ENCODE assay signal across 22 cellular contexts in the genomic region with DNA sequence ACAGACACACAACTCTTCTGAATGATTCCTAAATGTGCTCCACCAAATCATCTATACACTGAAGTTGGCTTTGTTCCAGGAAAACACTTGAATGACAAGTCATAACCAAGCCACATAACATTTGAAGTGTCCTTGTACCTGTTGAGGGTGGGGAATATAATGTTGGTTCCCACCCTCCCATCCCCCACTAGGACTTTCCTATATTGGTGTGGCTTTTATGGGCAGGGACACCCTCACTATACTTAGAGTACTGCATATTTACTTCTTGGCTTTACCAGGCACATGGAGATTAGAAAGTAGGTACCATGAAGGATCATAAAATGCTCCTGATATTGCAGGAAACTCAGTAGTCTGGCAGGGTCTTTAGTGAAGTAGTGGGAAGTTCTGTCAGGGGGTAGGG. TPM values are rescaled to one million over a fixed set of nuclear protein-coding genes. Genes with fewer than 3 reads are reported as not detected.
DNase-seq lines count a peak whose midpoint lies in the region; ATAC-seq and TF ChIP-seq lines count a peak whose summit lies in the region.
"Had no signal": no experiment of that assay in that cellular context is flagged by ENCODE, and none has a peak within 500 bp of the region (broad histone marks: within the 10 kb centered on the region; RNA-seq: fewer than 3 reads in every experiment).

No MANE protein-coding gene starts in this region.

- no peak overlapping the region for H3K4me3 ChIP-seq in breast epithelium
- H3K4me3 ChIP-seq in Panc1 (ENCODE audit: low read depth in 2 of 2, low read length in 2 of 2): no peak overlapping the region
- H3K4me3 ChIP-seq in spleen: no peak overlapping the region
- H3K4me3 ChIP-seq: BLaER1, esophagus squamous epithelium had no signal

- H3K9me3 Mint-ChIP-seq in MCF 10A (ENCODE audit: unreplicated experiment): no peaks in the 10 kb centered on the region
- H3K9me3 Mint-ChIP-seq: activated naive CD4-positive, alpha-beta T cell treated with anti-CD3 and anti-CD28 coated beads, Interleukin-2, amount 50 U/mL, for 72 hours; central memory CD8-positive, alpha-beta T cell; naive thymus-derived CD4-positive, alpha-beta T cell had no signal

- peak overlapping the region; percentile 73 to 87 for H3K27ac ChIP-seq in breast epithelium
- peak overlapping the region; percentile 52; the same call in 1 of the 2 replicates for H3K27ac ChIP-seq in Panc1 (ENCODE audit: low read length)
- H3K27ac ChIP-seq in spleen: no peak overlapping the region
- H3K27ac ChIP-seq: BLaER1, esophagus squamous epithelium had no signal

- H3K27ac Mint-ChIP-seq in MCF 10A (ENCODE audit: low read depth, unreplicated experiment): no peak overlapping the region
- H3K27ac Mint-ChIP-seq: activated CD8-positive, alpha-beta T cell treated with anti-CD3 and anti-CD28 coated beads, Interleukin-2, amount 10 ng/mL, durations not matched to agents 7 days and 5 days; activated naive CD4-positive, alpha-beta T cell treated with anti-CD3 and anti-CD28 coated beads, Interleukin-2, amount 50 U/mL, for 72 hours; naive thymus-derived CD4-positive, alpha-beta T cell had no signal

- no peak overlapping the region for H3K4me3 Mint-ChIP-seq in MCF 10A (ENCODE audit: unreplicated experiment)
- H3K4me3 Mint-ChIP-seq: activated CD8-positive, alpha-beta T cell treated with anti-CD3 and anti-CD28 coated beads, Interleukin-2, amount 10 ng/mL, durations not matched to agents 7 days and 5 days; central memory CD8-positive, alpha-beta T cell; naive thymus-derived CD4-positive, alpha-beta T cell had no signal

- POLR2A ChIA-PET in MCF 10A (lab: Yijun Ruan, JAX): interaction anchor here (1.2 to 1.3 kb wide), 3 partner anchors 52 to 184 kb away, joined by 3 to 6 read pairs (median 4); no protein-coding TSS in a partner anchor
- POLR2A ChIA-PET in Panc1 (lab: Charles Lee): interaction anchor here (1.6 kb wide), 1 partner anchor 10 kb away, joined by 18 read pairs; the partner anchor contains the start of gene BHLHE41

- H3K27me3 Mint-ChIP-seq in MCF 10A (ENCODE audit: insufficient read depth, unreplicated experiment): no peaks in the 10 kb centered on the region

- DNase-seq in breast epithelium (ENCODE audit: low spot score in 2 of 2) (no peak), MCF 10A (ENCODE audit: unreplicated experiment) (no peak), Panc1 (ENCODE audit: low read depth, low spot score) (no peak), midbrain (lab: John Stamatoyannopoulos, UW) (peak; percentile 20), spleen (no peak), NCI-H82 treated with DMSO at 0.1 percent for 48 hours (lab: John Stamatoyannopoulos, UW; ENCODE audit: unreplicated experiment) (no peak)
- no peak for DNase-seq in activated CD4-positive, alpha-beta T cell treated with anti-CD3 and anti-CD28 coated beads for 48 hours
- DNase-seq: activated CD4-positive, CD25-positive, alpha-beta regulatory T cell treated with anti-CD3 and anti-CD28 coated beads, Interleukin-2, amount 50 U/mL, for 72 hours; activated CD8-positive, alpha-beta T cell treated with anti-CD3 and anti-CD28 coated beads, Interleukin-2, amount 10 ng/mL, durations not matched to agents 7 days and 5 days; activated T-cell treated with anti-CD3 and anti-CD28 coated beads for 4 hours; esophagus squamous epithelium; foreskin melanocyte; GF-D8; mesenchymal stem cell; naive thymus-derived CD4-positive, alpha-beta T cell; NCI-H526 treated with DMSO at 0.1 percent for 48 hours; stimulated activated naive CD8-positive, alpha-beta T cell treated with anti-CD3 and anti-CD28 coated beads, Interleukin-15, Interleukin-2, amounts not matched to agents 100 U/mL and 50 U/mL, for 24 hours had no signal

- BruUV-seq in MCF 10A (replicated peaks; lab: Mats Ljungman, UMichigan) (no TSS peak), Panc1 (replicated peaks; lab: Mats Ljungman, UMichigan) (no TSS peak)

- intact Hi-C loops in breast epithelium (cut with DNase I; ENCODE audit: low total_unique reads): no loop called here
- intact Hi-C loops in MCF 10A (cut with micrococcal nuclease): no loop called here
- intact Hi-C loops in Panc1 (cut with micrococcal nuclease; ENCODE audit: unreplicated experiment): no loop called here
- intact Hi-C loops in spleen (cut with DNase I; ENCODE audit: low total_unique reads): no loop called here

- no peak for TF ChIP-seq POLR2A in breast epithelium (IDR thresholded peaks at IDR 0.05)
- no peak for TF ChIP-seq POLR2A in spleen (IDR thresholded peaks at IDR 0.05)

- peaks cover 17% of the 10 kb centered on the region for H3K4me1 Mint-ChIP-seq in MCF 10A (ENCODE audit: insufficient read depth, unreplicated experiment)
- H3K4me1 Mint-ChIP-seq: central memory CD8-positive, alpha-beta T cell; naive thymus-derived CD4-positive, alpha-beta T cell had no signal

- in situ Hi-C loops in Panc1 (cut with HindIII; ENCODE audit: low pct_unique_long_range_greater_than_20kb, low sequenced_read_pairs): no loop called here

- ATAC-seq in Panc1 (no peak), HG03354 (IDR thresholded peaks at IDR 0.05; ENCODE audit: poor library complexity, severe bottlenecking, unreplicated experiment) (no peak)
- ATAC-seq: activated CD8-positive, alpha-beta T cell treated with anti-CD3 and anti-CD28 coated beads, Interleukin-2, amount 10 ng/mL, durations not matched to agents 7 days and 5 days; activated naive CD4-positive, alpha-beta T cell treated with anti-CD3 and anti-CD28 coated beads, Interleukin-2, amount 50 U/mL, for 72 hours; naive thymus-derived CD4-positive, alpha-beta T cell; stimulated activated naive CD8-positive, alpha-beta T cell treated with anti-CD3 and anti-CD28 coated beads, Interleukin-15, Interleukin-2, amounts not matched to agents 100 U/mL and 50 U/mL, for 24 hours had no signal

- TF ChIP-seq CTCF in breast epithelium (IDR thresholded peaks at IDR 0.05): no peak
- TF ChIP-seq CTCF in MCF 10A (IDR thresholded peaks at IDR 0.05; ENCODE audit: unreplicated experiment): no peak
- TF ChIP-seq CTCF in Panc1 (IDR thresholded peaks at IDR 0.05): no peak
- no peak for TF ChIP-seq CTCF in spleen (IDR thresholded peaks at IDR 0.05 in 8 of 11, conservative IDR thresholded peaks at IDR 0.05 in 3 of 11)

- H3K9me3 ChIP-seq in breast epithelium (no peaks in the 10 kb centered on the region), Panc1 (ENCODE audit: control insufficient read depth, insufficient read depth, low read depth, low read length) (no peaks in the 10 kb centered on the region), spleen (no peaks in the 10 kb centered on the region)
- H3K9me3 ChIP-seq: BLaER1, esophagus squamous epithelium had no signal

- H3K4me1 ChIP-seq in breast epithelium (no peaks in the 10 kb centered on the region), Panc1 (ENCODE audit: control insufficient read depth, insufficient read depth, low read length) (peaks cover 10% of the 10 kb centered on the region), spleen (peaks cover 0 to 27% (median 10%) of the 10 kb centered on the region in 6 donors)
- H3K4me1 ChIP-seq: BLaER1 had no signal

- CTCF ChIA-PET in MCF 10A (lab: Yijun Ruan, JAX) (interaction anchor here (0.6 to 1.7 kb wide), 2 partner anchors 15 to 183 kb away, joined by 3 to 4 read pairs; no protein-coding TSS in a partner anchor), Panc1 (lab: Charles Lee) (no interaction called here)

- H3K36me3 Mint-ChIP-seq in MCF 10A (ENCODE audit: insufficient read depth, unreplicated experiment): no peaks in the 10 kb centered on the region
- H3K36me3 Mint-ChIP-seq: activated naive CD4-positive, alpha-beta T cell treated with anti-CD3 and anti-CD28 coated beads, Interleukin-2, amount 50 U/mL, for 72 hours; naive thymus-derived CD4-positive, alpha-beta T cell had no signal

- no peaks in the 10 kb centered on the region for H3K27me3 ChIP-seq in breast epithelium
- H3K27me3 ChIP-seq in Panc1 (ENCODE audit: control insufficient read depth, insufficient read depth, low read length): no peaks in the 10 kb centered on the region
- H3K27me3 ChIP-seq in spleen (replicated peaks in 1 of 7): peaks cover 0 to 26% (median 0%) of the 10 kb centered on the region in 7 donors

- H3K36me3 ChIP-seq in breast epithelium: no peaks in the 10 kb centered on the region
- no peaks in the 10 kb centered on the region for H3K36me3 ChIP-seq in Panc1 (ENCODE audit: control insufficient read depth, insufficient read depth, low read length)
- no peaks in the 10 kb centered on the region for H3K36me3 ChIP-seq in spleen
- H3K36me3 ChIP-seq: BLaER1, esophagus squamous epithelium had no signal

RNA-seq across cellular contexts. Expression of gene BHLHE41, which starts 9.7 kb away (rescaled TPM):
- total RNA-seq in breast epithelium (10 to 100 TPM in 1 of 3 donors, 1 to 10 TPM in 2; 5.6 to 29.7 (median 9.2) TPM), MCF 10A (2022) (1.1 and 3.4 TPM in 2 replicates), Panc1 (2021; ENCODE audit: unreplicated experiment) (147 TPM), spleen (10 to 100 TPM in 6 of 7 donors, 1 to 10 TPM in 1; 7.2 to 46.9 (median 27.0) TPM)
- 88.0 TPM for polyA plus RNA-seq in Panc1 (2012; ENCODE audit: insufficient read length)
- 10 to 100 TPM in 2 of 3 donors, 1 to 10 TPM in 1; 8.7 to 22.9 (median 19.5) TPM for polyA plus RNA-seq in spleen
- total RNA-seq: activated CD8-positive, alpha-beta T cell treated with anti-CD3 and anti-CD28 coated beads, Interleukin-2, amount 10 ng/mL, durations not matched to agents 7 days and 5 days; activated naive CD4-positive, alpha-beta T cell treated with anti-CD3 and anti-CD28 coated beads, Interleukin-2, amount 50 U/mL, for 72 hours; T-helper 1 cell treated with Interleukin-12 subunit alpha and Interleukin-12 subunit beta and Interleukin-4 antibody, amounts not matched to agents 30 ng/mL and 1 ng/mL, for 36 hours had no signal
- polyA plus RNA-seq: naive thymus-derived CD4-positive, alpha-beta T cell had no signal

Comparison
In these comparisons a context has a peak if more than half of its experiments do, and no peak if none do; other contexts are left out.
1. H3K27ac ChIP-seq: peak in breast epithelium (2 of 2) and Panc1 (single experiment); none in spleen (0 of 8).